ENCODE assay signal across 22 cellular contexts in the genomic region with DNA sequence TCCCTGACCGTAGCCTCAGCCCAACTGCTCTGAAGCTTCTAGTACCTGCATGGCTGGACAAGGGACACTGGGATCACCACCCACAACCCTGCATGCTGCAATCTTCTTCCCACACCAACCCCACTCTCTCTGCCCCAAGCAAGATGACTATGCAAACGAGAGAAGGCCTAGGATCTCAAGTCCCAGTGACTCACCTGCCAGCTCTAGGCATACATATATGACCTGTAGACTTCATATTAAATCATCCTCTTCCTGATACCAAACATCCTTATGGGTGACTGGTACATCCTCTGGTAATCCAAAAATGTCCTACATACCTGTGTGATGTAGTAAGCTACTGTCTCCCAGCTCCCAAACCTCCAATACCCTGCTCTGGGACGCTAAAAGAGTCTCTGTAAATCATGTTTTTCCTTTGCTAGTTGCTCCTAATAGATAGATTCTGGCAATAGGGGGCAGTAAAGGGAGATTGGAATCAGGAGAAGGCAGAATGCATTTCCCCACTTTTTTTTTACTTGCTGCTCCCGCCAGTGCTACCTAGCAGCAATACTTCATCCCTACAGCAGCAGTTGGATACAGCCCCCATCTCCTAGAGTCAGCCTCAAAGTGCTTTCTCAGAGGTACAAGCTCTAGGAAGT. TPM values are rescaled to one million over a fixed set of nuclear protein-coding genes. Genes with fewer than 3 reads are reported as not detected.
DNase-seq lines count a peak whose midpoint lies in the region; TF ChIP-seq lines count a peak whose summit lies in the region.
"Had no signal": no experiment of that assay in that cellular context is flagged by ENCODE, and none has a peak within 500 bp of the region (broad histone marks: within the 10 kb centered on the region; RNA-seq: fewer than 3 reads in every experiment).

No MANE protein-coding gene starts in this region.

- DNase-seq in DMS 273 (lab: John Stamatoyannopoulos, UW; ENCODE audit: unreplicated experiment) (peak; percentile 11), DMS 273 treated with DMSO at 0.1 percent for 48 hours (lab: John Stamatoyannopoulos, UW) (no peak), NCI-H69 (lab: John Stamatoyannopoulos, UW) (peak; percentile 44), epithelial cell of proximal tubule (ENCODE audit: low read depth) (no peak), retinal pigment epithelial cell (ENCODE audit: low read depth) (no peak), RPMI8226 (no peak), HT-29 (ENCODE audit: low spot score) (no peak), nephron progenitor cell (no peak)
- DNase-seq: 8988T; activated CD8-positive, alpha-beta T cell treated with anti-CD3 and anti-CD28 coated beads for 36 hours; activated T-cell treated with anti-CD3 and anti-CD28 coated beads, Interleukin-2, amount 50 U/mL, for 4 hours; CD4-positive, CD25-positive, alpha-beta regulatory T cell; dorsolateral prefrontal cortex; heart right ventricle; midbrain; NCI-H1092; NCI-H748 treated with DMSO at 0.1 percent for 48 hours; Peyer's patch had no signal

- H3K36me3 Mint-ChIP-seq in nephron progenitor cell (ENCODE audit: low read depth): no peaks in the 10 kb centered on the region
- H3K36me3 Mint-ChIP-seq: activated naive CD4-positive, alpha-beta T cell treated with anti-CD3 and anti-CD28 coated beads, Interleukin-2, amount 50 U/mL, for 72 hours; CD4-positive, CD25-positive, alpha-beta regulatory T cell; stimulated activated memory B cell treated with anti-CD40 and anti-IgM and Interleukin-4, amounts not matched to agents 10 μg/mL and 1 μg/mL and 100 μg/mL, for 72 hours had no signal

- H3K4me3 Mint-ChIP-seq in nephron progenitor cell: no peak overlapping the region
- H3K4me3 Mint-ChIP-seq: activated CD8-positive, alpha-beta T cell treated with anti-CD3 and anti-CD28 coated beads for 36 hours; activated T-cell treated with anti-CD3 and anti-CD28 coated beads, Interleukin-2, amount 50 U/mL, for 4 hours; neural crest cell; stimulated activated memory B cell treated with anti-CD40 and anti-IgM and Interleukin-4, amounts not matched to agents 10 μg/mL and 1 μg/mL and 100 μg/mL, for 72 hours had no signal

- peak; percentile 37 for TF ChIP-seq CTCF in epithelial cell of proximal tubule (conservative IDR thresholded peaks at IDR 0.05; ENCODE audit: low read depth, low read length)
- peak; percentile 20 for TF ChIP-seq CTCF in retinal pigment epithelial cell (conservative IDR thresholded peaks at IDR 0.05; ENCODE audit: low read depth, low read length)
- TF ChIP-seq CTCF in nephron progenitor cell (IDR thresholded peaks at IDR 0.05): no peak

- H3K4me3 ChIP-seq in epithelial cell of proximal tubule (ENCODE audit: low read depth, low read length): no peak overlapping the region
- no peak overlapping the region for H3K4me3 ChIP-seq in retinal pigment epithelial cell (ENCODE audit: low read length)
- H3K4me3 ChIP-seq: dorsolateral prefrontal cortex, heart right ventricle, K562, Peyer's patch had no signal

- no peaks in the 10 kb centered on the region for H3K4me1 Mint-ChIP-seq in nephron progenitor cell
- H3K4me1 Mint-ChIP-seq: CD4-positive, CD25-positive, alpha-beta regulatory T cell; neural crest cell; stimulated activated memory B cell treated with anti-CD40 and anti-IgM and Interleukin-4, amounts not matched to agents 10 μg/mL and 1 μg/mL and 100 μg/mL, for 72 hours had no signal

- H3K27ac Mint-ChIP-seq in nephron progenitor cell: no peak overlapping the region
- H3K27ac Mint-ChIP-seq: activated CD8-positive, alpha-beta T cell treated with anti-CD3 and anti-CD28 coated beads for 36 hours; activated naive CD4-positive, alpha-beta T cell treated with anti-CD3 and anti-CD28 coated beads, Interleukin-2, amount 50 U/mL, for 72 hours; stimulated activated memory B cell treated with anti-CD40 and anti-IgM and Interleukin-4, amounts not matched to agents 10 μg/mL and 1 μg/mL and 100 μg/mL, for 72 hours had no signal

- H3K9me3 Mint-ChIP-seq in nephron progenitor cell: no peaks in the 10 kb centered on the region
- H3K9me3 Mint-ChIP-seq: activated CD8-positive, alpha-beta T cell treated with anti-CD3 and anti-CD28 coated beads for 36 hours had no signal

- peaks cover 8% of the 10 kb centered on the region for H3K27me3 Mint-ChIP-seq in nephron progenitor cell (ENCODE audit: low read depth, poor library complexity)
- H3K27me3 Mint-ChIP-seq: activated CD8-positive, alpha-beta T cell treated with anti-CD3 and anti-CD28 coated beads for 36 hours; CD4-positive, CD25-positive, alpha-beta regulatory T cell; stimulated activated memory B cell treated with anti-CD40 and anti-IgM and Interleukin-4, amounts not matched to agents 10 μg/mL and 1 μg/mL and 100 μg/mL, for 72 hours had no signal

RNA-seq across cellular contexts. Expression of gene SOX9, which starts 43.4 kb away (rescaled TPM):
- total RNA-seq in epithelial cell of proximal tubule: 23.8 and 26.5 TPM in 2 replicates
- total RNA-seq in HT-29 (2014; rRNA removed; shearing (Covaris generic)): 66.6 and 82.5 TPM in 2 replicates
- total RNA-seq: activated CD8-positive, alpha-beta T cell treated with anti-CD3 and anti-CD28 coated beads for 36 hours; activated naive CD4-positive, alpha-beta T cell treated with anti-CD3 and anti-CD28 coated beads, Interleukin-2, amount 50 U/mL, for 72 hours; CD4-positive, CD25-positive, alpha-beta regulatory T cell had no signal

Comparison
In these comparisons a context has a peak if more than half of its experiments do, and no peak if none do; other contexts are left out.
1. DNase-seq: peak in DMS 273 (single experiment) and NCI-H69 (single experiment); none in DMS 273 treated with DMSO at 0.1 percent for 48 hours (single experiment), epithelial cell of proximal tubule (single experiment), retinal pigment epithelial cell (single experiment), RPMI8226 (single experiment), HT-29 (single experiment) and nephron progenitor cell (single experiment).